In genomic region chr5:179558912-179559279, GRCh38 we compare ENCODE assay signal across 8 cellular contexts. TPM values are rescaled to one million over a fixed set of nuclear protein-coding genes. Genes with fewer than 3 reads are reported as not detected.
DNase-seq lines count a peak whose midpoint lies in the region; ATAC-seq and TF ChIP-seq lines count a peak whose summit lies in the region.

No MANE protein-coding gene starts in this region.

- intact Hi-C loops in Right ventricle myocardium superior (cut with DNase I), result no loop called here
- intact Hi-C loops in cardiac septum (cut with DNase I), result loop anchor here (5.0 kb wide), 1 partner anchor 63 kb away; the partner anchor contains the start of gene HNRNPH1
- intact Hi-C loops in body of pancreas (cut with DNase I), result no loop called here
- intact Hi-C loops in spleen (cut with DNase I; ENCODE audit: low total_unique reads), result loop anchor here (10.0 kb wide), 1 partner anchor 56 kb away; no protein-coding TSS in a partner anchor

- H3K9me3 Mint-ChIP-seq in immature natural killer cell, result no peaks in the 10 kb centered on the region

- WGBS in body of pancreas, 2 donors, result 5 to 11% methylated on average over 13 to 14 of the region's 14 CpGs
- WGBS in spleen, 5 donors, result 20 to 61% (median 45%) methylated on average over 14 of the region's 14 CpGs

- H3K4me1 Mint-ChIP-seq in immature natural killer cell, result peaks cover 22 to 24% of the 10 kb centered on the region in 2 donors

- H3K4me1 ChIP-seq in body of pancreas, result peaks cover 22% of the 10 kb centered on the region
- peaks cover 10 to 57% (median 33%) of the 10 kb centered on the region in 6 donors for H3K4me1 ChIP-seq in spleen

- H3K9me3 ChIP-seq in body of pancreas (no peaks in the 10 kb centered on the region), spleen (no peaks in the 10 kb centered on the region)

- ATAC-seq in Right ventricle myocardium superior (ENCODE audit: poor library complexity), result peak; percentile 14
- ATAC-seq in body of pancreas, result peak; percentile 28

- TF ChIP-seq POLR2A in body of pancreas (IDR thresholded peaks at IDR 0.05) (no peak), spleen (IDR thresholded peaks at IDR 0.05) (no peak)

- H3K4me3 ChIP-seq in body of pancreas (peak overlapping the region in 1 of 2 donors; percentile 34), spleen (peak overlapping the region; percentile 41 to 83 (median 50))

- peak overlapping the region; percentile 60 to 88 (median 82) for H3K27ac ChIP-seq in body of pancreas
- peak overlapping the region; percentile 77 to 93 (median 86) for H3K27ac ChIP-seq in spleen

- no peak for DNase-seq in Right ventricle myocardium superior
- DNase-seq in cardiac septum (ENCODE audit: low spot score), result no peak
- peak; percentile 45 for DNase-seq in NCI-H2227 treated with DMSO at 0.1 percent for 48 hours (lab: John Stamatoyannopoulos, UW)
- peak; percentile 42 to 56 (median 53) for DNase-seq in body of pancreas
- peak in 1 of 3 donors; percentile 8 for DNase-seq in immature natural killer cell
- DNase-seq in spleen, result peak; percentile 80
- DNase-seq in SKM-1 (lab: John Stamatoyannopoulos, UW; ENCODE audit: unreplicated experiment), result no peak
- DNase-seq in stimulated activated CD4-positive, alpha-beta T cell treated with anti-CD3 and anti-CD28 coated beads, Interleukin-4, amount 100 ng/mL, for 4 hours, result no peak

- H3K27me3 ChIP-seq in body of pancreas (no peaks in the 10 kb centered on the region), spleen (replicated peaks in 1 of 7) (no peaks in the 10 kb centered on the region)

- peak overlapping the region; percentile 90 to 95 (median 91) for H3K4me3 Mint-ChIP-seq in immature natural killer cell

- peaks cover 2 to 3% (median 3%) of the 10 kb centered on the region in 3 donors for H3K27me3 Mint-ChIP-seq in immature natural killer cell (ENCODE audit: low read depth in 3 of 3)

- peaks cover 9 to 12% (median 10%) of the 10 kb centered on the region in 3 donors for H3K36me3 Mint-ChIP-seq in immature natural killer cell

- H3K27ac Mint-ChIP-seq in immature natural killer cell, result peak overlapping the region; percentile 83 to 91 (median 90)

- peaks cover 0 to 14% of the 10 kb centered on the region in 2 donors for H3K36me3 ChIP-seq in body of pancreas (replicated peaks in 1 of 2; ENCODE audit: insufficient read depth in 1 of 2, low read depth in 2 of 2)
- H3K36me3 ChIP-seq in spleen, result peaks cover 0 to 52% (median 27%) of the 10 kb centered on the region in 6 donors

- TF ChIP-seq CTCF in body of pancreas (IDR thresholded peaks at IDR 0.05) (no peak), spleen (IDR thresholded peaks at IDR 0.05 in 8 of 11, conservative IDR thresholded peaks at IDR 0.05 in 3 of 11) (no peak)

RNA-seq across cellular contexts. Expression of gene RUFY1, which starts 8.5 kb away (rescaled TPM):
- total RNA-seq in Right ventricle myocardium superior (20.5 TPM), cardiac septum (24.7 TPM), body of pancreas (10 to 100 TPM; 26.2 to 38.2 TPM), spleen (10 to 100 TPM; 59.5 to 89.6 (median 69.3) TPM)
- polyA plus RNA-seq in immature natural killer cell (10 to 100 TPM; 20.0 to 37.4 (median 25.9) TPM), spleen (10 to 100 TPM; 33.9 to 43.2 (median 36.0) TPM)

Comparison
In these comparisons a context has a peak if more than half of its experiments do, and no peak if none do; other contexts are left out.
1. intact Hi-C loops: an anchor here in cardiac septum (5.0 kb wide) and spleen (10.0 kb wide); none called in Right ventricle myocardium superior and body of pancreas.
2. DNase-seq: peak in NCI-H2227 treated with DMSO at 0.1 percent for 48 hours (single experiment), body of pancreas (4 of 4) and spleen (single experiment); none in Right ventricle myocardium superior (single experiment), cardiac septum (single experiment), SKM-1 (single experiment) and stimulated activated CD4-positive, alpha-beta T cell treated with anti-CD3 and anti-CD28 coated beads, Interleukin-4, amount 100 ng/mL, for 4 hours (0 of 2).